1 cellular context compared by ENCODE assay signal in genomic region chr5:168123853-168124528, GRCh38.
TF ChIP-seq lines count a peak whose summit lies in the region.

No MANE protein-coding gene starts in this region.

TF ChIP-seq in GM23338, 12 proteins besides CTCF, POLR2A, EP300 and RAD21 (continued from another document):
- TF ChIP-seq ZNF462 (CRISPR knock-in tag; IDR thresholded peaks at IDR 0.05) (no peak), EZH2 (IDR thresholded peaks at IDR 0.05; ENCODE audit: low read depth, unreplicated experiment) (no peak), JUNB (IDR thresholded peaks at IDR 0.05; ENCODE audit: unreplicated experiment) (no peak), REST (IDR thresholded peaks at IDR 0.05; ENCODE audit: unreplicated experiment) (no peak), ETS1 (IDR thresholded peaks at IDR 0.05) (no peak), POLR2AphosphoS5 (IDR thresholded peaks at IDR 0.05; ENCODE audit: low read depth) (no peak), EZH2phosphoT487 (IDR thresholded peaks at IDR 0.05; ENCODE audit: unreplicated experiment) (no peak), ZNF114 (CRISPR knock-in tag; IDR thresholded peaks at IDR 0.05) (no peak), CREB1 (CRISPR knock-in tag; IDR thresholded peaks at IDR 0.05; ENCODE audit: low read depth) (no peak), STAT1 (IDR thresholded peaks at IDR 0.05; ENCODE audit: unreplicated experiment) (no peak)
